ENCODE assay signal across 10 cellular contexts in the genomic region with DNA sequence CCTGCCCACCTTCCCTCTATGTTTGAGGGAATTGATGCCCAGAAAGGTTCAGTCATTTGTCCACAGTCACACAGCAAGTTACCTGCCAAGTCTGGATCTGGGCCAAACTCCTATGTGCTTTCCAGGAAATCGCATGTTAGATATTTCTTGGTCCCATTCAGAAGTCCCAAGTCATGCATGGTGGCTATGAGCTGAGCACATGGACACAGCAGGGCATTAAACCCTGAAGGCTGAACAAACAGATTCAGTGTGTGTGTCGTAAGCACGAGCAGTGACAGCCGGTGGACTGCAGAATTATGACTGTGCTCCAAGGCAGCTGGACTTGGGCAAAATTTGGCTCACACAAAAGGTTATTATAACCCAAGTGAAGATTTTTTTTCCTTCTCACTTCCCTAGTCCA. TPM values are rescaled to one million over a fixed set of nuclear protein-coding genes. Genes with fewer than 3 reads are reported as not detected.
A peak's percentile ranks its signal among the peaks of the same experiment; 100 is the strongest.
DNase-seq lines count a peak whose midpoint lies in the region; ATAC-seq and TF ChIP-seq lines count a peak whose summit lies in the region.
"Had no signal": no experiment of that assay in that cellular context is flagged by ENCODE, and none has a peak within 500 bp of the region (broad histone marks: within the 10 kb centered on the region; RNA-seq: fewer than 3 reads in every experiment).

No MANE protein-coding gene starts in this region.

- no peaks in the 10 kb centered on the region for H3K9me3 Mint-ChIP-seq in activated CD4-positive, alpha-beta T cell treated with anti-CD3 and anti-CD28 coated beads, Interleukin-2, amount 10 ng/mL, durations not matched to agents 24 days and 14 days

- H3K27me3 ChIP-seq in transverse colon: no peaks in the 10 kb centered on the region

- no peaks in the 10 kb centered on the region for H3K9me3 ChIP-seq in transverse colon
- H3K9me3 ChIP-seq: esophagus squamous epithelium had no signal

- ATAC-seq in HG02884 (IDR thresholded peaks at IDR 0.05; ENCODE audit: unreplicated experiment): no peak

- peak overlapping the region in 3 of 4 donors; percentile 42 to 56 (median 53) for H3K27ac ChIP-seq in transverse colon

- in situ Hi-C loops in transverse colon (cut with MboI; ENCODE audit: low pct_ligation_motif_present in 1 of 4, low pct_unique_long_range_greater_than_20kb in 1 of 4, low sequenced_read_pairs in 3 of 4): loop anchor here in 2 of 4 donors (10.0 kb wide), 1 partner anchor 74 kb away; no protein-coding TSS in a partner anchor

- 40 to 46% methylated on average over 4 of the region's 4 CpGs for WGBS in transverse colon (ENCODE audit: low coverage in 1 of 2), 2 donors

- intact Hi-C loops in transverse colon (cut with DNase I; ENCODE audit: low total_unique reads): no loop called here
- intact Hi-C loops in activated CD4-positive, alpha-beta T cell treated with anti-CD3 and anti-CD28 coated beads, Interleukin-2, amount 10 ng/mL, durations not matched to agents 24 days and 14 days (cut with micrococcal nuclease): no loop called here

- no peaks in the 10 kb centered on the region for H3K36me3 ChIP-seq in transverse colon
- H3K36me3 ChIP-seq: esophagus squamous epithelium had no signal

- H3K36me3 Mint-ChIP-seq in activated CD4-positive, alpha-beta T cell treated with anti-CD3 and anti-CD28 coated beads, Interleukin-2, amount 10 ng/mL, durations not matched to agents 24 days and 14 days (ENCODE audit: low read depth): no peaks in the 10 kb centered on the region

- no peak overlapping the region for H3K27ac Mint-ChIP-seq in activated CD4-positive, alpha-beta T cell treated with anti-CD3 and anti-CD28 coated beads, Interleukin-2, amount 10 ng/mL, durations not matched to agents 24 days and 14 days
- H3K27ac Mint-ChIP-seq: B cell had no signal

- TF ChIP-seq EP300 in transverse colon (IDR thresholded peaks at IDR 0.05; ENCODE audit: low read depth): no peak

- no peak overlapping the region for H3K4me3 Mint-ChIP-seq in activated CD4-positive, alpha-beta T cell treated with anti-CD3 and anti-CD28 coated beads, Interleukin-2, amount 10 ng/mL, durations not matched to agents 24 days and 14 days
- H3K4me3 Mint-ChIP-seq: B cell had no signal

- no peak for TF ChIP-seq CTCF in transverse colon (IDR thresholded peaks at IDR 0.05)

- H3K4me1 Mint-ChIP-seq in activated CD4-positive, alpha-beta T cell treated with anti-CD3 and anti-CD28 coated beads, Interleukin-2, amount 10 ng/mL, durations not matched to agents 24 days and 14 days: no peaks in the 10 kb centered on the region

- peaks cover 21% of the 10 kb centered on the region for H3K27me3 Mint-ChIP-seq in activated CD4-positive, alpha-beta T cell treated with anti-CD3 and anti-CD28 coated beads, Interleukin-2, amount 10 ng/mL, durations not matched to agents 24 days and 14 days

- no peak overlapping the region for H3K4me3 ChIP-seq in transverse colon
- H3K4me3 ChIP-seq: esophagus squamous epithelium had no signal

- H3K4me1 ChIP-seq in transverse colon: peaks cover 0 to 11% (median 7%) of the 10 kb centered on the region in 4 donors

- DNase-seq in NCI-H2196 (lab: John Stamatoyannopoulos, UW; ENCODE audit: unreplicated experiment) (peak; percentile 9), NCI-H2196 treated with DMSO at 0.1 percent for 48 hours (lab: John Stamatoyannopoulos, UW; ENCODE audit: unreplicated experiment) (no peak), SKM-1 (lab: John Stamatoyannopoulos, UW; ENCODE audit: unreplicated experiment) (peak; percentile 25), hepatic stellate cell (ENCODE audit: low spot score) (peak; percentile 91), transverse colon (no peak), NCI-H2227 (lab: John Stamatoyannopoulos, UW; ENCODE audit: unreplicated experiment) (no peak)
- no peak for DNase-seq in activated CD4-positive, alpha-beta T cell treated with anti-CD3 and anti-CD28 coated beads, Interleukin-2, amount 10 ng/mL, durations not matched to agents 24 days and 14 days
- DNase-seq: esophagus squamous epithelium had no signal

- TF ChIP-seq POLR2A in transverse colon (IDR thresholded peaks at IDR 0.05): no peak

RNA-seq across cellular contexts. Expression of a gene that starts 11.4 kb away (rescaled TPM):
- 10 to 100 TPM in 1 of 4 donors, 1 to 10 TPM in 3; 4.4 to 10.5 (median 7.7) TPM for total RNA-seq in transverse colon
- 53.9 and 63.7 TPM in 2 replicates for total RNA-seq in activated CD4-positive, alpha-beta T cell treated with anti-CD3 and anti-CD28 coated beads, Interleukin-2, amount 10 ng/mL, durations not matched to agents 24 days and 14 days

Comparison
In these comparisons a context has a peak if more than half of its experiments do, and no peak if none do; other contexts are left out.
1. DNase-seq: peak in NCI-H2196 (single experiment), SKM-1 (single experiment) and hepatic stellate cell (single experiment); none in NCI-H2196 treated with DMSO at 0.1 percent for 48 hours (single experiment), transverse colon (single experiment), activated CD4-positive, alpha-beta T cell treated with anti-CD3 and anti-CD28 coated beads, Interleukin-2, amount 10 ng/mL, durations not matched to agents 24 days and 14 days (single experiment) and NCI-H2227 (single experiment).